ENCODE assay signal across 8 cellular contexts in the genomic region with DNA sequence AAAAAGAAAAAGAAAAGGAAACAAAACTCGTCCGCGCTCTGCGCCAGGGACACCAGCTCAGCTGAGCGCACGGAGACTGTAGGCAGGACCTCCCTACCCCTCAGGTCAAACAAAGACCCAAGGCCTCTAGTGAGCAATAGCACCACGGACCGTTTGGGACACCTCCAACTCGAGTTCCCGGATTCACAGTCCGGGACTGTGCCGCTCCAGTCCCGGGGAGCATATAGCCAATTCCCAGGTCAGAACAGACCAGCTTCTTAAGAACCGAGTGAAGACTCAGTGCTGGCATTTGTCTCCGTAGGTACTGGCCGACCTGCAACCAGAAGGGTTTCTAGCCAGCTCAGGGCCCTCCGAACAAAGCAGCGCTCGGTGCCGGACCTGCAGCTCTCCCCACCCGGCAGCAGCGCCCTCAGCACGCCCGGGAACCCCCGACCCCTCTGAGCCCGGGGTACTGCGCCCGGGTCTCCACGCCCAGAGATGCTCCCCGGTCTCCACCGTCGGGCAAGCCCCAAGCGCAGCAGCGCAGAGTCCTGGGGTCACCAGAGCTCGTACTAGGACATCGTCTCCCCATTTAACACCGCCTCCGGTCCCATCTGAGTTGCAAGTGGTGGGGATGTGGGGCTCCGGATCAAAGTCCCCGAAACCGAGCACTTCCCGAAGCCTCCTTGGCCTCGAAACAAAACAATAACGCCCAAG. TPM values are rescaled to one million over a fixed set of nuclear protein-coding genes. Genes with fewer than 3 reads are reported as not detected.
DNase-seq lines count a peak whose midpoint lies in the region; ATAC-seq lines count a peak whose summit lies in the region.

No MANE protein-coding gene starts in this region.

- H3K27ac Mint-ChIP-seq in activated naive CD8-positive, alpha-beta T cell, result no peak overlapping the region

- intact Hi-C loops in Right ventricle myocardium superior (cut with DNase I), result loop anchor here (2.0 to 5.0 kb wide), 3 partner anchors 40 to 229 kb away; no protein-coding TSS in a partner anchor

- no peaks in the 10 kb centered on the region for H3K36me3 Mint-ChIP-seq in activated naive CD8-positive, alpha-beta T cell

- H3K4me1 Mint-ChIP-seq in activated naive CD8-positive, alpha-beta T cell (ENCODE audit: low read depth), result peaks cover 27% of the 10 kb centered on the region

- peak; percentile 49 for DNase-seq in NCI-H2171 treated with DMSO at 0.1 percent for 48 hours (lab: John Stamatoyannopoulos, UW)
- DNase-seq in NCI-H2171 (lab: John Stamatoyannopoulos, UW), result no peak
- peak; percentile 27 for DNase-seq in NCI-H748 treated with DMSO at 0.1 percent for 48 hours (lab: John Stamatoyannopoulos, UW)
- peak; percentile 61 for DNase-seq in Right ventricle myocardium superior
- peak; percentile 21 for DNase-seq in occipital lobe (lab: John Stamatoyannopoulos, UW)

- ATAC-seq in Right ventricle myocardium superior (ENCODE audit: poor library complexity), result peak; percentile 68
- no peak for ATAC-seq in GM18858 (IDR thresholded peaks at IDR 0.05; ENCODE audit: unreplicated experiment)
- ATAC-seq in HG03439 (IDR thresholded peaks at IDR 0.05; ENCODE audit: unreplicated experiment), result no peak

- H3K27me3 Mint-ChIP-seq in activated naive CD8-positive, alpha-beta T cell, result peaks cover 3% of the 10 kb centered on the region

- H3K9me3 Mint-ChIP-seq in activated naive CD8-positive, alpha-beta T cell (ENCODE audit: low read depth), result no peaks in the 10 kb centered on the region

- H3K4me3 Mint-ChIP-seq in activated naive CD8-positive, alpha-beta T cell, result peak overlapping the region; percentile 92

RNA-seq across cellular contexts. Expression of a gene that starts 0.6 kb away (rescaled TPM):
- 12.1 TPM for total RNA-seq in Right ventricle myocardium superior
- total RNA-seq in occipital lobe, result 27.3 TPM
